ENCODE assay signal across 8 cellular contexts in genomic region chr4:41935652-41936021, GRCh38. TPM values are rescaled to one million over a fixed set of nuclear protein-coding genes. Genes with fewer than 3 reads are reported as not detected.
DNase-seq lines count a peak whose midpoint lies in the region; ATAC-seq and TF ChIP-seq lines count a peak whose summit lies in the region.

No MANE protein-coding gene starts in this region.

- peak overlapping the region; percentile 88 for H3K4me2 ChIP-seq in KMS-11

- peak overlapping the region; percentile 95 to 99 (median 96) for H3K4me3 Mint-ChIP-seq in CD4-positive, CD25-positive, alpha-beta regulatory T cell

- H3K36me3 ChIP-seq in CD4-positive, CD25-positive, alpha-beta regulatory T cell (ENCODE audit: control insufficient read depth, insufficient read depth, low read length) = peaks cover 16% of the 10 kb centered on the region
- no peaks in the 10 kb centered on the region for H3K36me3 ChIP-seq in KMS-11 (ENCODE audit: insufficient read depth)

- H3K9me3 ChIP-seq in CD4-positive, CD25-positive, alpha-beta regulatory T cell (ENCODE audit: control insufficient read depth in 2 of 2, low read length in 2 of 2) = no peaks in the 10 kb centered on the region

- peak overlapping the region; percentile 90 for H3K4me3 ChIP-seq in CD4-positive, CD25-positive, alpha-beta regulatory T cell (ENCODE audit: low read depth, low read length)
- H3K4me3 ChIP-seq in KMS-11 (IDR thresholded peaks at IDR 0.05; ENCODE audit: insufficient read depth, low read depth, low read length) = no peak overlapping the region
- H3K4me3 ChIP-seq in iPS-11a (ENCODE audit: low read depth, low read length) = peak overlapping the region; percentile 86

- ATAC-seq in CD4-positive, CD25-positive, alpha-beta regulatory T cell (ENCODE audit: low read depth in 2 of 2) = no peak
- peak; percentile 5 for ATAC-seq in GM19463 (IDR thresholded peaks at IDR 0.05; ENCODE audit: unreplicated experiment)
- ATAC-seq in activated naive CD4-positive, alpha-beta T cell treated with anti-CD3 and anti-CD28 coated beads, Interleukin-2, amount 50 U/mL, for 72 hours = peak; percentile 40 to 57

- H3K36me3 Mint-ChIP-seq in CD4-positive, CD25-positive, alpha-beta regulatory T cell = peaks cover 18% of the 10 kb centered on the region
- H3K36me3 Mint-ChIP-seq in activated naive CD4-positive, alpha-beta T cell treated with anti-CD3 and anti-CD28 coated beads, Interleukin-2, amount 50 U/mL, for 72 hours = peaks cover 24 to 37% of the 10 kb centered on the region in 2 donors

- H3K27ac Mint-ChIP-seq in CD4-positive, CD25-positive, alpha-beta regulatory T cell = peak overlapping the region; percentile 90 to 97 (median 95)
- peak overlapping the region; percentile 95 to 96 for H3K27ac Mint-ChIP-seq in activated naive CD4-positive, alpha-beta T cell treated with anti-CD3 and anti-CD28 coated beads, Interleukin-2, amount 50 U/mL, for 72 hours

- no peaks in the 10 kb centered on the region for H3K27me3 ChIP-seq in CD4-positive, CD25-positive, alpha-beta regulatory T cell (ENCODE audit: control insufficient read depth, insufficient read depth, low read length)
- H3K27me3 ChIP-seq in KMS-11 (ENCODE audit: insufficient read depth, low read depth) = no peaks in the 10 kb centered on the region

- H3K27ac ChIP-seq in CD4-positive, CD25-positive, alpha-beta regulatory T cell (ENCODE audit: insufficient read depth, low read length, poor library complexity, severe bottlenecking) = peak overlapping the region; percentile 80
- peak overlapping the region; percentile 68 for H3K27ac ChIP-seq in KMS-11

- H3K9me3 Mint-ChIP-seq in CD4-positive, CD25-positive, alpha-beta regulatory T cell = no peaks in the 10 kb centered on the region
- peaks cover 6 to 7% of the 10 kb centered on the region in 2 donors for H3K9me3 Mint-ChIP-seq in activated naive CD4-positive, alpha-beta T cell treated with anti-CD3 and anti-CD28 coated beads, Interleukin-2, amount 50 U/mL, for 72 hours

- TF ChIP-seq CTCF in KMS-11 (conservative IDR thresholded peaks at IDR 0.05; ENCODE audit: low read depth, low read length) = no peak

- H3K79me2 ChIP-seq in KMS-11 (ENCODE audit: insufficient read depth, low read depth) = peaks cover 29% of the 10 kb centered on the region

- peak overlapping the region; percentile 77 for H3K9ac ChIP-seq in KMS-11

- peaks cover 26% of the 10 kb centered on the region for H3K4me1 ChIP-seq in CD4-positive, CD25-positive, alpha-beta regulatory T cell (ENCODE audit: control insufficient read depth, insufficient read depth, low read length, poor library complexity, severe bottlenecking)
- peaks cover 29% of the 10 kb centered on the region for H3K4me1 ChIP-seq in KMS-11 (ENCODE audit: low read depth, poor library complexity, severe bottlenecking)

- H3K4me1 Mint-ChIP-seq in CD4-positive, CD25-positive, alpha-beta regulatory T cell = peaks cover 33 to 62% (median 39%) of the 10 kb centered on the region in 4 donors

- no peaks in the 10 kb centered on the region for H4K20me1 ChIP-seq in KMS-11 (ENCODE audit: insufficient read depth)

- peak in 1 of 3 donors; percentile 24 for DNase-seq in CD4-positive, CD25-positive, alpha-beta regulatory T cell
- DNase-seq in activated naive CD4-positive, alpha-beta T cell treated with anti-CD3 and anti-CD28 coated beads, Interleukin-2, amount 50 U/mL, for 72 hours (ENCODE audit: low spot score in 2 of 2) = no peak
- peak in 3 of 4 experiments; percentile 10 to 17 (median 14) for DNase-seq in stimulated activated CD4-positive, alpha-beta T cell treated with anti-CD3 and anti-CD28 coated beads, Interleukin-1b, Interleukin-23, amount 100 ng/mL, for 24 hours (ENCODE audit: low read depth in 4 of 4, low spot score in 1 of 4)
- DNase-seq in NCI-H1436 treated with DMSO at 0.1 percent for 48 hours (lab: John Stamatoyannopoulos, UW) = no peak
- no peak for DNase-seq in hippocampal formation (lab: John Stamatoyannopoulos, UW)

- H2AFZ ChIP-seq in KMS-11 (ENCODE audit: low read depth) = peak overlapping the region; percentile 69; the same call in 1 of the 2 replicates

- no peaks in the 10 kb centered on the region for H3K27me3 Mint-ChIP-seq in CD4-positive, CD25-positive, alpha-beta regulatory T cell

RNA-seq across cellular contexts. Expression of gene TMEM33, which starts 0.4 kb away (rescaled TPM):
- 30.1 TPM for total RNA-seq in CD4-positive, CD25-positive, alpha-beta regulatory T cell
- polyA plus RNA-seq in CD4-positive, CD25-positive, alpha-beta regulatory T cell = 10 to 100 TPM; 20.7 to 37.7 (median 27.6) TPM
- 10 to 100 TPM; 38.7 to 45.6 TPM for total RNA-seq in activated naive CD4-positive, alpha-beta T cell treated with anti-CD3 and anti-CD28 coated beads, Interleukin-2, amount 50 U/mL, for 72 hours

RNA-seq across cellular contexts. Expression of gene DCAF4L1, which starts 45.9 kb away (rescaled TPM):
- 0.44 TPM for total RNA-seq in CD4-positive, CD25-positive, alpha-beta regulatory T cell
- under 1 TPM in 1 of 4 donors, not detected in 3; 0.07 TPM for polyA plus RNA-seq in CD4-positive, CD25-positive, alpha-beta regulatory T cell
- under 1 TPM; 0.21 to 0.27 TPM for total RNA-seq in activated naive CD4-positive, alpha-beta T cell treated with anti-CD3 and anti-CD28 coated beads, Interleukin-2, amount 50 U/mL, for 72 hours

RNA-seq across cellular contexts. Expression of gene SLC30A9, which starts 54.7 kb away (rescaled TPM):
- total RNA-seq in CD4-positive, CD25-positive, alpha-beta regulatory T cell = 24.5 TPM
- polyA plus RNA-seq in CD4-positive, CD25-positive, alpha-beta regulatory T cell = 10 to 100 TPM; 39.0 to 58.5 (median 44.9) TPM
- total RNA-seq in activated naive CD4-positive, alpha-beta T cell treated with anti-CD3 and anti-CD28 coated beads, Interleukin-2, amount 50 U/mL, for 72 hours = 10 to 100 TPM; 23.5 to 59.4 TPM

Comparison
In these comparisons a context has a peak if more than half of its experiments do, and no peak if none do; other contexts are left out.
1. ATAC-seq: peak in GM19463 (single experiment) and activated naive CD4-positive, alpha-beta T cell treated with anti-CD3 and anti-CD28 coated beads, Interleukin-2, amount 50 U/mL, for 72 hours (2 of 2); none in CD4-positive, CD25-positive, alpha-beta regulatory T cell (0 of 2).
2. DNase-seq: peak in stimulated activated CD4-positive, alpha-beta T cell treated with anti-CD3 and anti-CD28 coated beads, Interleukin-1b, Interleukin-23, amount 100 ng/mL, for 24 hours (3 of 4); none in activated naive CD4-positive, alpha-beta T cell treated with anti-CD3 and anti-CD28 coated beads, Interleukin-2, amount 50 U/mL, for 72 hours (0 of 2), NCI-H1436 treated with DMSO at 0.1 percent for 48 hours (single experiment) and hippocampal formation (0 of 2).